In genomic region chr4:59968796-59969195, GRCh38 we compare ENCODE assay signal across 27 cellular contexts.
"Had no signal": no experiment of that assay in that cellular context is flagged by ENCODE, and none has a peak within 500 bp of the region (broad histone marks: within the 10 kb centered on the region; RNA-seq: fewer than 3 reads in every experiment).

No MANE protein-coding gene starts in this region.

- H3K4me3 ChIP-seq: stomach, suprapubic skin, testis, thoracic aorta, thyroid gland, tibial artery, tibial nerve, transverse colon, upper lobe of left lung, upper lobe of right lung, uterus, vagina had no signal

- H3K4me3 Mint-ChIP-seq: stimulated activated effector memory CD8-positive, alpha-beta T cell treated with anti-CD3 and anti-CD28 coated beads, Interleukin-12 subunit alpha, Interleukin-12 subunit beta, amount 100 ng/mL, for 72 hours; stimulated activated memory B cell treated with anti-CD40 and anti-IgM and Interleukin-4, amounts not matched to agents 10 μg/mL and 1 μg/mL and 100 μg/mL, for 72 hours; stimulated activated naive B cell treated with anti-CD40 and anti-IgM and Interleukin-4, amounts not matched to agents 10 μg/mL and 1 μg/mL and 100 μg/mL, for 72 hours; stimulated activated naive CD8-positive, alpha-beta T cell treated with anti-CD3 and anti-CD28 coated beads, Interleukin-15, amount 100 ng/mL, for 72 hours; stimulated activated naive CD8-positive, alpha-beta T cell treated with anti-CD3 and anti-CD28 coated beads, Interleukin-15, Interleukin-2, amounts not matched to agents 100 ng/mL and 50 ng/mL, for 24 hours; type B pancreatic cell had no signal

- H3K27me3 ChIP-seq: stomach, suprapubic skin, testis, thyroid gland, tibial artery, tibial nerve, transverse colon, upper lobe of left lung, upper lobe of right lung, uterus, vagina had no signal

- H3K4me1 ChIP-seq: stomach, suprapubic skin, testis, thyroid gland, tibial artery, tibial nerve, transverse colon, upper lobe of left lung, upper lobe of right lung, uterus, vagina had no signal

- H3K27ac Mint-ChIP-seq: stimulated activated effector memory CD8-positive, alpha-beta T cell treated with anti-CD3 and anti-CD28 coated beads, Interleukin-12 subunit alpha, Interleukin-12 subunit beta, amount 100 ng/mL, for 72 hours; stimulated activated memory B cell treated with anti-CD40 and anti-IgM and Interleukin-4, amounts not matched to agents 10 μg/mL and 1 μg/mL and 100 μg/mL, for 72 hours; stimulated activated naive B cell treated with anti-CD40 and anti-IgM and Interleukin-4, amounts not matched to agents 10 μg/mL and 1 μg/mL and 100 μg/mL, for 72 hours; stimulated activated naive CD8-positive, alpha-beta T cell treated with anti-CD3 and anti-CD28 coated beads, Interleukin-15, amount 100 ng/mL, for 72 hours; stimulated activated naive CD8-positive, alpha-beta T cell treated with anti-CD3 and anti-CD28 coated beads, Interleukin-15, Interleukin-2, amounts not matched to agents 100 ng/mL and 50 ng/mL, for 24 hours; type B pancreatic cell had no signal

- H3K36me3 Mint-ChIP-seq: stimulated activated effector memory CD8-positive, alpha-beta T cell treated with anti-CD3 and anti-CD28 coated beads, Interleukin-12 subunit alpha, Interleukin-12 subunit beta, amount 100 ng/mL, for 72 hours; stimulated activated memory B cell treated with anti-CD40 and anti-IgM and Interleukin-4, amounts not matched to agents 10 μg/mL and 1 μg/mL and 100 μg/mL, for 72 hours; stimulated activated naive B cell treated with anti-CD40 and anti-IgM and Interleukin-4, amounts not matched to agents 10 μg/mL and 1 μg/mL and 100 μg/mL, for 72 hours; type B pancreatic cell had no signal

- H3K9me3 Mint-ChIP-seq: stimulated activated naive CD8-positive, alpha-beta T cell treated with anti-CD3 and anti-CD28 coated beads, Interleukin-15, Interleukin-2, amounts not matched to agents 100 ng/mL and 50 ng/mL, for 24 hours; type B pancreatic cell had no signal

- H3K27me3 Mint-ChIP-seq: stimulated activated memory B cell treated with anti-CD40 and anti-IgM and Interleukin-4, amounts not matched to agents 10 μg/mL and 1 μg/mL and 100 μg/mL, for 72 hours; stimulated activated naive B cell treated with anti-CD40 and anti-IgM and Interleukin-4, amounts not matched to agents 10 μg/mL and 1 μg/mL and 100 μg/mL, for 72 hours; stimulated activated naive CD8-positive, alpha-beta T cell treated with anti-CD3 and anti-CD28 coated beads, Interleukin-15, amount 100 ng/mL, for 72 hours; stimulated activated naive CD8-positive, alpha-beta T cell treated with anti-CD3 and anti-CD28 coated beads, Interleukin-15, Interleukin-2, amounts not matched to agents 100 ng/mL and 50 ng/mL, for 24 hours; type B pancreatic cell had no signal

- ATAC-seq: stimulated activated effector memory CD8-positive, alpha-beta T cell treated with anti-CD3 and anti-CD28 coated beads, Interleukin-12 subunit alpha, Interleukin-12 subunit beta, amount 100 ng/mL, for 72 hours; stimulated activated memory B cell treated with anti-CD40 and anti-IgM and Interleukin-4, amounts not matched to agents 10 μg/mL and 1 μg/mL and 100 μg/mL, for 72 hours; stimulated activated naive B cell treated with anti-CD40 and anti-IgM and Interleukin-4, amounts not matched to agents 10 μg/mL and 1 μg/mL and 100 μg/mL, for 72 hours; stimulated activated naive CD8-positive, alpha-beta T cell treated with anti-CD3 and anti-CD28 coated beads, Interleukin-15, amount 100 ng/mL, for 72 hours; stimulated activated naive CD8-positive, alpha-beta T cell treated with anti-CD3 and anti-CD28 coated beads, Interleukin-15, Interleukin-2, amounts not matched to agents 100 U/mL and 50 U/mL, for 24 hours; upper lobe of right lung had no signal

- H3K27ac ChIP-seq: stomach, suprapubic skin, testis, thoracic aorta, thyroid gland, tibial artery, tibial nerve, transverse colon, upper lobe of left lung, upper lobe of right lung, uterus, vagina had no signal

- DNase-seq: stimulated activated CD4-positive, alpha-beta T cell treated with anti-CD3 and anti-CD28 coated beads, Interleukin-2, amount 100 ng/mL, for 24 hours; stimulated activated CD4-positive, alpha-beta T cell treated with anti-CD3 and anti-CD28 coated beads, Interleukin-4, amount 100 ng/mL, for 1 hour; stimulated activated CD4-positive, alpha-beta T cell treated with anti-CD3 and anti-CD28 coated beads, Interleukin-4, amount 100 ng/mL, for 24 hours; stimulated activated CD4-positive, alpha-beta T cell treated with anti-CD3 and anti-CD28 coated beads, Interleukin-4, amount 100 ng/mL, for 4 hours; stimulated activated CD8-positive, alpha-beta memory T cell treated with anti-CD3 and anti-CD28 coated beads, Interleukin-4, amount 100 ng/mL, for 48 hours; stimulated activated naive B cell treated with anti-CD40 and anti-IgM and Interleukin-4, amounts not matched to agents 10 μg/mL and 1 μg/mL and 100 μg/mL, for 72 hours; stimulated activated naive CD4-positive, alpha-beta T cell; stimulated activated naive CD4-positive, alpha-beta T cell treated with Interleukin-2 at 50 U/mL for 16 hours; stimulated activated naive CD8-positive, alpha-beta T cell treated with anti-CD3 and anti-CD28 coated beads, Interleukin-15, amount 100 ng/mL, for 72 hours; stimulated activated naive CD8-positive, alpha-beta T cell treated with anti-CD3 and anti-CD28 coated beads, Interleukin-15, Interleukin-2, amounts not matched to agents 100 U/mL and 50 U/mL, for 24 hours; stomach; substantia nigra; testis; thyroid gland; tibial artery; transverse colon; upper lobe of left lung; upper lobe of right lung; uterus had no signal

- H3K9me3 ChIP-seq: stomach, suprapubic skin, testis, thoracic aorta, thyroid gland, tibial artery, tibial nerve, transverse colon, upper lobe of left lung, upper lobe of right lung, uterus, vagina had no signal

- H3K36me3 ChIP-seq: stomach, suprapubic skin, thoracic aorta, thyroid gland, tibial artery, tibial nerve, transverse colon, upper lobe of left lung, upper lobe of right lung, uterus, vagina had no signal

- H3K4me1 Mint-ChIP-seq: stimulated activated effector memory CD8-positive, alpha-beta T cell treated with anti-CD3 and anti-CD28 coated beads, Interleukin-12 subunit alpha, Interleukin-12 subunit beta, amount 100 ng/mL, for 72 hours; stimulated activated memory B cell treated with anti-CD40 and anti-IgM and Interleukin-4, amounts not matched to agents 10 μg/mL and 1 μg/mL and 100 μg/mL, for 72 hours; stimulated activated naive B cell treated with anti-CD40 and anti-IgM and Interleukin-4, amounts not matched to agents 10 μg/mL and 1 μg/mL and 100 μg/mL, for 72 hours; stimulated activated naive CD8-positive, alpha-beta T cell treated with anti-CD3 and anti-CD28 coated beads, Interleukin-15, amount 100 ng/mL, for 72 hours had no signal
